Comparison of ENCODE assay signal across 1 cellular context in the genomic region with DNA sequence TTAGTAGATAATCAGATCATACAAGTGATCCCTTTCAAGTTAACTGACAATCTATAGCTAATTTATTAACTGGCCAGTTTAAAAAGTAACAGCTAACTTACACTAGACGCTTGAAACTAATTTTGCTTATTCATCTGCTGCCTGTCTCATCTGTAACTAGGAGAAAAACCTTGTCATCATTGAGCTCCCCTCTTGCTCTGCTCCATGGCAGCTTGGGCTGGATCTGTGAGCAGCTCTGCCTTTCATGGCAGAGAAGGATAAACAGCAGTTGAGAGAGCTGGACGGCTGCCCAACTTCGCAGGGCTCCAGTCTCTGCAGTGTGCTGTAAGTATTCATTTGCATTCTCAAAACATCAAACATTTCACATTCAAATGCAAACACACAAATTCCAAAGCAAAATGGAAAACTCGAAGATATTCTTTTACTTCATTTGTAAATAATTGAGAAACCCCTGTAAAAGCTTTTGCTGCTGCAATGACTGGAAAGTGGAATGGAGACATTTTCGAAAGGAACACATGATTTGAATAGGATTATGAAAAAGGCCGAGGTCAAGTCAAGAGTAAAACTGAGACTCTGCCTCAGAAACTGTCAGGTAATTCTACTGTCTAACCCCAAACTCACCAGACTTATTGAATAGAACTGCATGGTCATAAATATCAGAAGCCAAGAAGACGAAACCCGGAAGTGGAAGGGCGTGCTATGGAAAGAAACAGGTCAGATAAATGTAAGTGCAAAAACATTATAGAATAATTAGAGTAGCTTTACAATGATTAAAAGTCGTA.
TF ChIP-seq lines count a peak whose summit lies in the region.

No MANE protein-coding gene starts in this region.

TF ChIP-seq in SK-N-SH, 30 proteins besides CTCF, POLR2A, EP300 and RAD21 (continued from another document):
- TF ChIP-seq, protein P1, sequence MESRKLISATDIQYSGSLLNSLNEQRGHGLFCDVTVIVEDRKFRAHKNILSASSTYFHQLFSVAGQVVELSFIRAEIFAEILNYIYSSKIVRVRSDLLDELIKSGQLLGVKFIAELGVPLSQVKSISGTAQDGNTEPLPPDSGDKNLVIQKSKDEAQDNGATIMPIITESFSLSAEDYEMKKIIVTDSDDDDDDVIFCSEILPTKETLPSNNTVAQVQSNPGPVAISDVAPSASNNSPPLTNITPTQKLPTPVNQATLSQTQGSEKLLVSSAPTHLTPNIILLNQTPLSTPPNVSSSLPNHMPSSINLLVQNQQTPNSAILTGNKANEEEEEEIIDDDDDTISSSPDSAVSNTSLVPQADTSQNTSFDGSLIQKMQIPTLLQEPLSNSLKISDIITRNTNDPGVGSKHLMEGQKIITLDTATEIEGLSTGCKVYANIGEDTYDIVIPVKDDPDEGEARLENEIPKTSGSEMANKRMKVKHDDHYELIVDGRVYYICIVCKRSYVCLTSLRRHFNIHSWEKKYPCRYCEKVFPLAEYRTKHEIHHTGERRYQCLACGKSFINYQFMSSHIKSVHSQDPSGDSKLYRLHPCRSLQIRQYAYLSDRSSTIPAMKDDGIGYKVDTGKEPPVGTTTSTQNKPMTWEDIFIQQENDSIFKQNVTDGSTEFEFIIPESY (IDR thresholded peaks at IDR 0.05; ENCODE audit: borderline replicate concordance, low read depth), result no peak
